Comparison of ENCODE assay signal across 10 cellular contexts in genomic region chr22:49224243-49224642, GRCh38.
"Had no signal": no experiment of that assay in that cellular context is flagged by ENCODE, and none has a peak within 500 bp of the region (broad histone marks: within the 10 kb centered on the region; RNA-seq: fewer than 3 reads in every experiment).

No MANE protein-coding gene starts in this region.

- DNase-seq: GM23248, GOT3, H7, H9, HCEC 1CT, HFFc6 had no signal

- H3K36me3 ChIP-seq: HAP-1 had no signal

- H2AFZ ChIP-seq: GM23248, GM23338 had no signal

- H3K9me3 ChIP-seq: HAP-1 had no signal

- H3K9ac ChIP-seq: GM23248 had no signal

- H3K27ac ChIP-seq: GM23248 had no signal

- H3K4me2 ChIP-seq: GM23338 had no signal

- H3K4me3 ChIP-seq: GM23248, GM23338, HAP-1 had no signal

- H3K4me1 ChIP-seq: HAP-1 had no signal

- FAIRE-seq: H1, H54 had no signal
